ENCODE assay signal across 8 cellular contexts in the genomic region with DNA sequence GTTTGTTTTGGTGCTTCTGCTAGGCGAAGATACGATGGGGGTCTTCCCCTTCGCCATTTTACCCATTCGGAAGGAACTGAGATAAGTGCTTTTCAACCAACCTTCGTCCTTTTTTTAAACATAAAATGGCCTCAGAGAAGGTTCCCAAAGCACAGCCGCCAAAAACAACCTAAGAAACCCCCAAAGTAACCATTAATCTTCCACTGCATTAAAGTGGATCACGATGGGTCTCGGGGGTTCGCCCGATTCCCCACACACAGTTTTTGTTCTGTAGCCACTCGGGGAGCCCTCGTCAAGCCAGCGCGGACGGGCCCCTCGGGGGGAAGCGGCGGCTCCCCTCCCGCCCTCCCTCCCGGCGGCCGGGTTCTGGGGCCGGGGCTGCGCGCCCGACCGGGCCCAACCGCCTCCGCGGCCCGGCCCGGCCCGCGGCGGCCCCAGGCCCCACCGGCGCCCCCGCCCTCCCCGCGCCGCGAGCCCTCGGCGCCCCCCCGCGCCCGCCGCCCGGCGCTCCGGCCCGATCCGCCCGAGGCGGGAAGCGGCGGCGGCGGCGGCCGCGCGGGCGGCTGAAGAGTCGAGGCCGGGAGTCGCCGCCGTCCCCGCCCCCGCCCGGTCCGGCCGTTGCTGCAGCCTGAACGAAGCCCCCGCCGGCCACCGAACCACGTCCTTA. TPM values are rescaled to one million over a fixed set of nuclear protein-coding genes. Genes with fewer than 3 reads are reported as not detected.
DNase-seq lines count a peak whose midpoint lies in the region; ATAC-seq and TF ChIP-seq lines count a peak whose summit lies in the region.

No MANE protein-coding gene starts in this region.

- CTCF ChIA-PET in activated B cell treated with CpG ODN at 0.5 μM for 24 hours (lab: Charles Lee) = interaction anchor here (1.0 to 1.4 kb wide), 3 partner anchors 50 to 245 kb away, joined by 3 to 4 read pairs (median 4); no protein-coding TSS in a partner anchor

- H3K9me3 Mint-ChIP-seq in activated B cell treated with CpG ODN at 0.5 μM for 24 hours = peaks cover 2% of the 10 kb centered on the region
- no peaks in the 10 kb centered on the region for H3K9me3 Mint-ChIP-seq in chondrocyte (ENCODE audit: low read depth)

- ATAC-seq in activated B cell treated with CpG ODN at 0.5 μM for 24 hours (ENCODE audit: low read depth) = peak; percentile 3
- peak; percentile 0 for ATAC-seq in left lobe of liver
- no peak for ATAC-seq in HG03571 (IDR thresholded peaks at IDR 0.05; ENCODE audit: unreplicated experiment)
- ATAC-seq in GM18868 (IDR thresholded peaks at IDR 0.05; ENCODE audit: unreplicated experiment) = no peak

- H3K4me3 Mint-ChIP-seq in activated B cell treated with CpG ODN at 0.5 μM for 24 hours (peak overlapping the region; percentile 98), chondrocyte (ENCODE audit: unreplicated experiment) (peak overlapping the region; percentile 97)

- POLR2A ChIA-PET in activated B cell treated with CpG ODN at 0.5 μM for 24 hours (lab: Charles Lee) = interaction anchor here (1.0 to 2.2 kb wide), 13 partner anchors 9 to 314 kb away, joined by 3 to 27 read pairs (median 8); partner anchors contain the start of genes SEL1L and TSHR

- peak; percentile 22 for DNase-seq in LHCN-M2 (ENCODE audit: low read depth)
- DNase-seq in activated B cell treated with CpG ODN at 0.5 μM for 24 hours = peak; percentile 57
- DNase-seq in chondrocyte (ENCODE audit: low spot score) = no peak
- peak; percentile 56 for DNase-seq in left lobe of liver (ENCODE audit: low spot score)
- peak in 2 of 3 experiments; percentile 17 to 24 for DNase-seq in stimulated activated CD4-positive, alpha-beta T cell treated with anti-CD3 and anti-CD28 coated beads, TNF-alpha, amount 100 ng/mL, for 4 hours (ENCODE audit: low read depth in 3 of 3)

- TF ChIP-seq CTCF in activated B cell treated with CpG ODN at 0.5 μM for 24 hours (IDR thresholded peaks at IDR 0.05) (no peak), chondrocyte (IDR thresholded peaks at IDR 0.05) (no peak)

- intact Hi-C loops in activated B cell treated with CpG ODN at 0.5 μM for 24 hours (cut with micrococcal nuclease) = loop anchor here (1.0 to 2.0 kb wide), 4 partner anchors 11 to 261 kb away; no protein-coding TSS in a partner anchor

- H3K4me3 ChIP-seq in GM08714 (ENCODE audit: low read length) = peak overlapping the region; percentile 99

- H3K36me3 Mint-ChIP-seq in activated B cell treated with CpG ODN at 0.5 μM for 24 hours (ENCODE audit: low read depth) (peaks cover 33% of the 10 kb centered on the region), chondrocyte (ENCODE audit: low read depth) (peaks cover 7% of the 10 kb centered on the region)

- peak overlapping the region; percentile 100 for H3K27ac Mint-ChIP-seq in activated B cell treated with CpG ODN at 0.5 μM for 24 hours
- H3K27ac Mint-ChIP-seq in chondrocyte (ENCODE audit: unreplicated experiment) = peak overlapping the region; percentile 100

- H3K4me1 Mint-ChIP-seq in activated B cell treated with CpG ODN at 0.5 μM for 24 hours = peaks cover 35% of the 10 kb centered on the region
- peaks cover 39% of the 10 kb centered on the region for H3K4me1 Mint-ChIP-seq in chondrocyte (ENCODE audit: low read depth)

- H3K27me3 Mint-ChIP-seq in activated B cell treated with CpG ODN at 0.5 μM for 24 hours (no peaks in the 10 kb centered on the region), chondrocyte (ENCODE audit: low read depth) (no peaks in the 10 kb centered on the region)

RNA-seq across cellular contexts. Expression of gene GTF2A1, which starts 0.8 kb away (rescaled TPM):
- total RNA-seq in LHCN-M2 (2014; rRNA removed) (21.4 and 30.2 TPM in 2 replicates), activated B cell treated with CpG ODN at 0.5 μM for 24 hours (38.5 and 40.9 TPM in 2 replicates), chondrocyte (38.6 to 43.0 TPM (median 42.4 TPM) in 3 replicates), left lobe of liver (11.1 TPM)
- 9.5 TPM for polyA plus RNA-seq in LHCN-M2 (2012)

Comparison
In these comparisons a context has a peak if more than half of its experiments do, and no peak if none do; other contexts are left out.
1. ATAC-seq: peak in activated B cell treated with CpG ODN at 0.5 μM for 24 hours (single experiment) and left lobe of liver (single experiment); none in HG03571 (single experiment) and GM18868 (single experiment).